Comparison of ENCODE assay signal across 9 cellular contexts in genomic region chr1:39787964-39788363, GRCh38. TPM values are rescaled to one million over a fixed set of nuclear protein-coding genes. Genes with fewer than 3 reads are reported as not detected.
DNase-seq lines count a peak whose midpoint lies in the region; ATAC-seq and TF ChIP-seq lines count a peak whose summit lies in the region.
"Not testable (repeated sequence)": the region's sequence is repeated elsewhere in the genome, so short reads cannot be mapped to it uniquely, and the experiment has no call there.
"Had no signal": no experiment of that assay in that cellular context is flagged by ENCODE, and none has a peak within 500 bp of the region (broad histone marks: within the 10 kb centered on the region; RNA-seq: fewer than 3 reads in every experiment).

No MANE protein-coding gene starts in this region.

- not testable (repeated sequence) for H3K9me3 ChIP-seq in HUES6 (ENCODE audit: control insufficient read depth, insufficient read depth, low read depth, low read length); RWPE2 (ENCODE audit: severe bottlenecking); lower lobe of right lung

- intact Hi-C loops in lower lobe of right lung (cut with DNase I) = not testable (repeated sequence)

- H3K27ac Mint-ChIP-seq in activated T-cell treated with anti-CD3 and anti-CD28 coated beads, Interleukin-2, amount 50 U/mL, for 72 hours; effector memory CD8-positive, alpha-beta T cell: not testable (repeated sequence)

- TF ChIP-seq CTCF in RWPE2 (IDR thresholded peaks at IDR 0.05; ENCODE audit: poor library complexity, severe bottlenecking); lower lobe of right lung (IDR thresholded peaks at IDR 0.05): not testable (repeated sequence)

- H3K9me3 Mint-ChIP-seq in activated T-cell treated with anti-CD3 and anti-CD28 coated beads, Interleukin-2, amount 50 U/mL, for 72 hours; effector memory CD8-positive, alpha-beta T cell: not testable (repeated sequence)

- H3K4me3 ChIP-seq in GM08714 (ENCODE audit: low read length) (peak overlapping the region; percentile 33; the same call in 1 of the 2 replicates), HUES6 (ENCODE audit: low read depth, low read length) (peak overlapping the region; percentile 26; the same call in 1 of the 2 replicates), RWPE2 (ENCODE audit: severe bottlenecking) (peak overlapping the region; percentile 67), lower lobe of right lung (peak overlapping the region; percentile 11)

- H3K27me3 ChIP-seq in HUES6 (ENCODE audit: control insufficient read depth, insufficient read depth, low read length) = peaks cover 84% of the 10 kb centered on the region
- H3K27me3 ChIP-seq in RWPE2 (ENCODE audit: insufficient read depth, poor library complexity, severe bottlenecking); lower lobe of right lung (ENCODE audit: low read depth): not testable (repeated sequence)

- H3K36me3 Mint-ChIP-seq in activated T-cell treated with anti-CD3 and anti-CD28 coated beads, Interleukin-2, amount 50 U/mL, for 72 hours (ENCODE audit: insufficient read depth in 2 of 2); effector memory CD8-positive, alpha-beta T cell (ENCODE audit: insufficient read depth): not testable (repeated sequence)

- ATAC-seq in RWPE2 (ENCODE audit: low read depth); effector memory CD8-positive, alpha-beta T cell (replicated peaks); lower lobe of right lung: not testable (repeated sequence)
- ATAC-seq in activated T-cell treated with anti-CD3 and anti-CD28 coated beads, Interleukin-2, amount 50 U/mL, for 72 hours (replicated peaks in 1 of 2) = peak in 1 of 2 donors; percentile 4

- not testable (repeated sequence) for H3K9ac ChIP-seq in HUES6 (ENCODE audit: low read length)

- not testable (repeated sequence) for DNase-seq in RWPE2 (ENCODE audit: low spot score); activated T-cell treated with anti-CD3 and anti-CD28 coated beads, Interleukin-2, amount 50 U/mL, for 72 hours; effector memory CD8-positive, alpha-beta T cell; lower lobe of right lung
- DNase-seq in retina = peak; percentile 26

- not testable (repeated sequence) for H3K36me3 ChIP-seq in HUES6 (ENCODE audit: control insufficient read depth, insufficient read depth, low read length); RWPE2 (ENCODE audit: low read depth); lower lobe of right lung

- H3K27me3 Mint-ChIP-seq in activated T-cell treated with anti-CD3 and anti-CD28 coated beads, Interleukin-2, amount 50 U/mL, for 72 hours (ENCODE audit: low read depth) = peaks cover 33% of the 10 kb centered on the region
- peaks cover 0 to 17% of the 10 kb centered on the region in 2 donors for H3K27me3 Mint-ChIP-seq in effector memory CD8-positive, alpha-beta T cell

- peak overlapping the region; percentile 53 to 69 for H3K4me3 Mint-ChIP-seq in activated T-cell treated with anti-CD3 and anti-CD28 coated beads, Interleukin-2, amount 50 U/mL, for 72 hours
- H3K4me3 Mint-ChIP-seq in effector memory CD8-positive, alpha-beta T cell = peak overlapping the region; percentile 58 to 59

- H3K27ac ChIP-seq in HUES6 (ENCODE audit: low read depth, low read length); RWPE2 (ENCODE audit: poor library complexity, severe bottlenecking); lower lobe of right lung: not testable (repeated sequence)

- H3K4me1 Mint-ChIP-seq in activated T-cell treated with anti-CD3 and anti-CD28 coated beads, Interleukin-2, amount 50 U/mL, for 72 hours (ENCODE audit: low read depth); effector memory CD8-positive, alpha-beta T cell (ENCODE audit: low read depth in 2 of 2): not testable (repeated sequence)

- not testable (repeated sequence) for H3K4me1 ChIP-seq in HUES6 (ENCODE audit: control insufficient read depth, insufficient read depth, low read length); RWPE2 (ENCODE audit: insufficient read depth, poor library complexity, severe bottlenecking); lower lobe of right lung

RNA-seq across cellular contexts. Expression of gene BMP8B, which starts 0.7 kb away (rescaled TPM):
- total RNA-seq in activated T-cell treated with anti-CD3 and anti-CD28 coated beads, Interleukin-2, amount 50 U/mL, for 72 hours = 1 to 10 TPM in 1 of 2 donors, under 1 TPM in 1; 0.69 to 1.5 TPM
- 1.7 TPM for total RNA-seq in lower lobe of right lung

RNA-seq across cellular contexts. Expression of gene OXCT2, which starts 16.8 kb away (rescaled TPM):
- 1 to 10 TPM; 2.9 TPM for total RNA-seq in activated T-cell treated with anti-CD3 and anti-CD28 coated beads, Interleukin-2, amount 50 U/mL, for 72 hours
- 0.47 TPM for total RNA-seq in lower lobe of right lung
- total RNA-seq: activated CD4-positive, alpha-beta T cell treated with anti-CD3 and anti-CD28 coated beads, Interleukin-2, amount 10 ng/mL, durations not matched to agents 7 days and 5 days; T-helper 1 cell treated with Interleukin-12 subunit alpha and Interleukin-12 subunit beta and Interleukin-4 antibody, amounts not matched to agents 30 ng/mL and 1 ng/mL, for 36 hours had no signal

RNA-seq across cellular contexts. Expression of gene PPIE, which starts 49.3 kb away (rescaled TPM):
- total RNA-seq in activated T-cell treated with anti-CD3 and anti-CD28 coated beads, Interleukin-2, amount 50 U/mL, for 72 hours = 10 to 100 TPM; 47.3 to 54.6 TPM
- 34.6 TPM for total RNA-seq in lower lobe of right lung

Comparison
In these comparisons a context has a peak if more than half of its experiments do, and no peak if none do; other contexts are left out.
1. H3K4me3 ChIP-seq: peak in every context shown above with its lines; median percentile 67 in RWPE2; 33 in GM08714; 26 in HUES6; 11 in lower lobe of right lung.